Comparison of ENCODE assay signal across 1 cellular context in the genomic region with DNA sequence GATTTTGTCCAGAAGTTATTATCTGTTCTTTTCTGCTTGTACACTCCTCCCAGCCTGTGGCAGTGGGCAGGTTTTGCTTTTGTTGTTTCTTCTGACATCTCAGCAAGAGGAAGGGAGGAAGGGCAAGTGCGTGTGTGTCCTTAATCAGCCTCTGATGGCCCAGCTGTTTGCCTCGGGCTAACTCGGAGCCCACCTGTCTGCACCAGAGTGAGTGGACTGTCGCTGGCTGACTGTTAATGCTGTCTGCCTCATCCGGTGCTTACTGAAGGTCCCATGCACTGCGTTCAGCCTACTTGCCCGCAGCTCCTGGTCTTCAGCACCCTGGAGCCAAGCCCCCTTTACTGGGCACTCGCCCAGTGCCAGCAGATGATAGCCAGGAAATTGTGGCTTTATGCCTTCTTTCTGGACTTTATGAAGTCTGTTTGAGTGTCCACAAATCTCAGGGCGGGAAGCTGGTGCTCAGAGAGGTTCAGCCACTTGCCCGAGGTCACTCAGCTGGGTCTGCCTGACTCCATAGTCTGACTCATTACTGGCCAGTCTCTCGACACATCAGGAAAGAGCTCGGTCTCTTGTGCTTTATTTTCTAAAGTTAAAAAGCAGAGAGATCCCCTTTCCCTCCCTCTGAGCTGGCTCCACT.
TF ChIP-seq lines count a peak whose summit lies in the region.

No MANE protein-coding gene starts in this region.

TF ChIP-seq in SK-N-SH, 30 proteins besides CTCF, POLR2A, EP300 and RAD21:
- TF ChIP-seq CHD2 (IDR thresholded peaks at IDR 0.05; ENCODE audit: low read length, partially characterized antibody) (peak; percentile 19), YY1 (IDR thresholded peaks at IDR 0.05; ENCODE audit: low read depth) (no peak)
